In the genomic region with DNA sequence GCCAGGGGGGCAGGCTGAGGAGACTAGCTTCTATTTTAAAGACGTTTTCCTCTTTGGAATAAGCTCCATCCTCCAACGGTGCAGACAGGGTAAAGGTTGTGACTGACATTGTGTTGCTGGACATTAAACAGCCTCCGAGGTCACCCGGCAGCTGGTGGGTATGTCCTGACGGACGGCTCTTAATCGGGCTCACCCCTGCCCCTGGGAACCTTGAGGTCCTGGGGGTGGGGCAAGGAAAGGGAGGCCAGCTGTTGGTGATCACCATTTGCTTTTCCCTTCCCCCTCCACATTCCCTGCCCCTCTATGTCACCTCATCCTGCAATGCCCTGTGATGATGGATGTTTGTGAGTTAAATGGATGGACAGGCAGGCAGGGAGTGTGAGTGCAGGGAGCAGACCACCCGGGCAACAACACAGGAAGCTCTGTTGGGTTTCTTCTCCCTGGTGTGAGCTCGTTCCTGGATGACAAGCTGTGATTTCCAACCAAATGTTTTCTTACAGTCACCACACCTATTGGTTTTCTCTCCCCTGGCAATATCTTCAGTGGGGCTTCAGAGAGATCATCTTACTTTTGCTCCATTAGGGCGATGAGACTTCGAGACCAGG, we compare ENCODE assay signal across 32 cellular contexts. TPM values are rescaled to one million over a fixed set of nuclear protein-coding genes. Genes with fewer than 3 reads are reported as not detected.
DNase-seq lines count a peak whose midpoint lies in the region; ATAC-seq, FAIRE-seq and TF ChIP-seq lines count a peak whose summit lies in the region.
"Had no signal": no experiment of that assay in that cellular context is flagged by ENCODE, and none has a peak within 500 bp of the region (broad histone marks: within the 10 kb centered on the region; RNA-seq: fewer than 3 reads in every experiment).

No MANE protein-coding gene starts in this region.

- ATAC-seq in GM21528 (IDR thresholded peaks at IDR 0.05; ENCODE audit: low FRiP score, unreplicated experiment) (no peak), GM18907 (IDR thresholded peaks at IDR 0.05; ENCODE audit: unreplicated experiment) (no peak)
- ATAC-seq: activated CD8-positive, alpha-beta memory T cell treated with anti-CD3 and anti-CD28 coated beads, Interleukin-2, amount 10 ng/mL, durations not matched to agents 7 days and 5 days; body of pancreas; natural killer cell treated with Interleukin-12 subunit alpha and Interleukin-12 subunit beta and Interleukin-15 and Interleukin-18, amount 100 ng/mL, for 72 hours; Panc1 had no signal

- H3K4me3 ChIP-seq in bronchial epithelial cell (ENCODE audit: low read depth, low read length), result no peak overlapping the region
- H3K4me3 ChIP-seq: body of pancreas, esophagus muscularis mucosa, uterus had no signal

- peak; percentile 7 for FAIRE-seq in bronchial epithelial cell (lab: Jason Lieb, UNC)
- FAIRE-seq: GM18507 had no signal

- DNase-seq in NCI-H2227 treated with DMSO at 0.1 percent for 48 hours (lab: John Stamatoyannopoulos, UW), result peak; percentile 38
- no peak for DNase-seq in bronchial epithelial cell (ENCODE audit: low read depth)
- DNase-seq in left kidney (ENCODE audit: low read depth, low spot score), result peak; percentile 92
- DNase-seq in retina, result peak; percentile 52
- DNase-seq in hippocampal formation (lab: John Stamatoyannopoulos, UW), result no peak
- DNase-seq: activated B cell treated with CpG ODN at 0.5 μM for 24 hours; activated CD8-positive, alpha-beta memory T cell treated with anti-CD3 and anti-CD28 coated beads, Interleukin-2, amount 10 ng/mL, durations not matched to agents 7 days and 5 days; activated naive CD4-positive, alpha-beta T cell treated with Interleukin-2 at 50 U/mL for 16 hours; activated T-cell treated with anti-CD3 and anti-CD28 coated beads, Interleukin-2, amount 50 U/mL, for 48 hours; body of pancreas; Caco-2; DMS79; effector memory CD4-positive, alpha-beta T cell; foreskin melanocyte; GF-D8; GOT3; immature natural killer cell; NCI-H1694; NCI-H2171; NCI-H524; posterior cingulate gyrus; SIG-M5; stimulated activated naive CD4-positive, alpha-beta T cell; T-helper 9 cell had no signal

- no peaks in the 10 kb centered on the region for H3K27me3 ChIP-seq in bronchial epithelial cell (ENCODE audit: control insufficient read depth, insufficient read depth, low read length)
- H3K27me3 ChIP-seq: body of pancreas, uterus had no signal

- no peak for TF ChIP-seq CTCF in bronchial epithelial cell (IDR thresholded peaks at IDR 0.05; ENCODE audit: insufficient read depth, low read length, severe bottlenecking)

- H3K36me3 ChIP-seq in bronchial epithelial cell (ENCODE audit: control insufficient read depth, insufficient read depth, low read length), result no peaks in the 10 kb centered on the region
- H3K36me3 ChIP-seq: esophagus muscularis mucosa, uterus had no signal

RNA-seq across cellular contexts. Expression of a gene that starts 26.2 kb away (rescaled TPM):
- not detected in 2 replicates for total RNA-seq in bronchial epithelial cell
- total RNA-seq: activated B cell treated with CpG ODN at 0.5 μM for 24 hours; activated CD8-positive, alpha-beta memory T cell treated with anti-CD3 and anti-CD28 coated beads, Interleukin-2, amount 10 ng/mL, durations not matched to agents 7 days and 5 days; Caco-2; mononuclear cell; natural killer cell treated with Interleukin-12 subunit alpha and Interleukin-12 subunit beta and Interleukin-15 and Interleukin-18, amount 100 ng/mL, for 72 hours had no signal

RNA-seq across cellular contexts. Expression of a gene that starts 29.1 kb away (rescaled TPM):
- total RNA-seq in bronchial epithelial cell, result not detected in 2 replicates
- total RNA-seq: activated B cell treated with CpG ODN at 0.5 μM for 24 hours; activated CD8-positive, alpha-beta memory T cell treated with anti-CD3 and anti-CD28 coated beads, Interleukin-2, amount 10 ng/mL, durations not matched to agents 7 days and 5 days; body of pancreas; Caco-2; mononuclear cell; natural killer cell treated with Interleukin-12 subunit alpha and Interleukin-12 subunit beta and Interleukin-15 and Interleukin-18, amount 100 ng/mL, for 72 hours had no signal

Comparison
In these comparisons a context has a peak if more than half of its experiments do, and no peak if none do; other contexts are left out.
1. DNase-seq: peak in NCI-H2227 treated with DMSO at 0.1 percent for 48 hours (single experiment), left kidney (single experiment) and retina (single experiment); none in bronchial epithelial cell (single experiment) and hippocampal formation (0 of 2).